ENCODE assay signal across 17 cellular contexts in the genomic region with DNA sequence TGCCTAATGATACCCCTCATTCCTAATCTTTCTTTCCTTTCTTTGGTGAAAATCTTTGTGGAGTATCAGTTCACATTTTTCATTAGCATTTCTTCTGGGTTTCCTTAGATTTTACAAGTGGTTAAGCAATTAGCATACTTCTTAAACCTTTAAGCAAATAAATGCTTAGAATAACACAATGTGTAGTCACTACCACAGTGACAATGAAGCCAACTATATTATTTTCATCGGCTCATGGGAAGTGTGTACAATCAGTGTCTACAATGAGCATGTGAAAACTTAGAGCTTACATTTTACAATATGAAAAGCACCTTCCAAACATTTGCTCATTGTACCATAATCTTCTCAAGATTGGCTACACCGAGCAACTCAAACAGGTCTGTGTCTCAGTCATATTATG.
"Had no signal": no experiment of that assay in that cellular context is flagged by ENCODE, and none has a peak within 500 bp of the region (broad histone marks: within the 10 kb centered on the region; RNA-seq: fewer than 3 reads in every experiment).

No MANE protein-coding gene starts in this region.

- H3K4me1 ChIP-seq: suprapubic skin had no signal

- DNase-seq: effector CD4-positive, alpha-beta T cell; heart left ventricle; hippocampal formation; mammary epithelial cell; naive thymus-derived CD8-positive, alpha-beta T cell; ovary; right cardiac atrium; small intestine; stimulated activated CD4-positive, alpha-beta T cell treated with anti-CD3 and anti-CD28 coated beads, Interleukin-2, amount 100 ng/mL, for 48 hours; stimulated activated naive CD4-positive, alpha-beta T cell treated with Interleukin-2 at 50 U/mL for 16 hours; thyroid gland had no signal

- H3K36me3 Mint-ChIP-seq: type B pancreatic cell had no signal

- ATAC-seq: heart left ventricle; naive thymus-derived CD8-positive, alpha-beta T cell; right cardiac atrium had no signal

- H3K27ac ChIP-seq: coronary artery, heart left ventricle, ovary, suprapubic skin, thyroid gland had no signal

- H3K4me3 Mint-ChIP-seq: naive thymus-derived CD8-positive, alpha-beta T cell; neural crest cell; type B pancreatic cell had no signal

- H3K4me3 ChIP-seq: coronary artery, heart left ventricle, ovary, suprapubic skin, thyroid gland had no signal

- H3K27me3 ChIP-seq: heart left ventricle, ovary, thyroid gland had no signal

- H3K9me3 ChIP-seq: heart left ventricle, ovary, suprapubic skin, thyroid gland had no signal

- FAIRE-seq: frontal cortex, small intestine, urothelium cell line had no signal

- H3K9me3 Mint-ChIP-seq: naive thymus-derived CD8-positive, alpha-beta T cell; type B pancreatic cell had no signal

- H3K36me3 ChIP-seq: heart left ventricle, ovary, suprapubic skin, thyroid gland had no signal

- H3K27ac Mint-ChIP-seq: type B pancreatic cell had no signal
